In the genomic region with DNA sequence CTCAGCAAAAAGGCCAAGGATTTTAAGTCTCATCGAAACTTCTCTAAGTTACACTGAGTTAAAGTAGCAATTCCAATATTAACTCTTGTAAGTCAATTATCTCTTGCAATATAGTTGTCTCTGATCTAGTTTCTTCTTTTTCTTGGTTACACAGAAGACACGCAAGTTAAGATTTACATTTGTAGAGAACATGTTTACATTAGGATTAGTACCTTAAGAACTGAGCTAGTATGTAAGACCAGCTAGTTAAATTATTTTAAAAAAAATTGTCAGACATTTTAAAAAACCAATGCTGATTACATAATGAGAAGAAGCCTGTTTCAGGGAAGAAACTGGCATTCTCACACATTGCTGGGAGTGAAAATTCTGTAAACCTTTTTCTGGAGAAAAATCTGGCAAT, we compare ENCODE assay signal across 1 cellular context.
A peak's percentile ranks its signal among the peaks of the same experiment; 100 is the strongest.
TF ChIP-seq lines count a peak whose summit lies in the region.

No MANE protein-coding gene starts in this region.

TF ChIP-seq in HepG2, 621 proteins besides CTCF, POLR2A, EP300 and RAD21:
- TF ChIP-seq, protein P1, sequence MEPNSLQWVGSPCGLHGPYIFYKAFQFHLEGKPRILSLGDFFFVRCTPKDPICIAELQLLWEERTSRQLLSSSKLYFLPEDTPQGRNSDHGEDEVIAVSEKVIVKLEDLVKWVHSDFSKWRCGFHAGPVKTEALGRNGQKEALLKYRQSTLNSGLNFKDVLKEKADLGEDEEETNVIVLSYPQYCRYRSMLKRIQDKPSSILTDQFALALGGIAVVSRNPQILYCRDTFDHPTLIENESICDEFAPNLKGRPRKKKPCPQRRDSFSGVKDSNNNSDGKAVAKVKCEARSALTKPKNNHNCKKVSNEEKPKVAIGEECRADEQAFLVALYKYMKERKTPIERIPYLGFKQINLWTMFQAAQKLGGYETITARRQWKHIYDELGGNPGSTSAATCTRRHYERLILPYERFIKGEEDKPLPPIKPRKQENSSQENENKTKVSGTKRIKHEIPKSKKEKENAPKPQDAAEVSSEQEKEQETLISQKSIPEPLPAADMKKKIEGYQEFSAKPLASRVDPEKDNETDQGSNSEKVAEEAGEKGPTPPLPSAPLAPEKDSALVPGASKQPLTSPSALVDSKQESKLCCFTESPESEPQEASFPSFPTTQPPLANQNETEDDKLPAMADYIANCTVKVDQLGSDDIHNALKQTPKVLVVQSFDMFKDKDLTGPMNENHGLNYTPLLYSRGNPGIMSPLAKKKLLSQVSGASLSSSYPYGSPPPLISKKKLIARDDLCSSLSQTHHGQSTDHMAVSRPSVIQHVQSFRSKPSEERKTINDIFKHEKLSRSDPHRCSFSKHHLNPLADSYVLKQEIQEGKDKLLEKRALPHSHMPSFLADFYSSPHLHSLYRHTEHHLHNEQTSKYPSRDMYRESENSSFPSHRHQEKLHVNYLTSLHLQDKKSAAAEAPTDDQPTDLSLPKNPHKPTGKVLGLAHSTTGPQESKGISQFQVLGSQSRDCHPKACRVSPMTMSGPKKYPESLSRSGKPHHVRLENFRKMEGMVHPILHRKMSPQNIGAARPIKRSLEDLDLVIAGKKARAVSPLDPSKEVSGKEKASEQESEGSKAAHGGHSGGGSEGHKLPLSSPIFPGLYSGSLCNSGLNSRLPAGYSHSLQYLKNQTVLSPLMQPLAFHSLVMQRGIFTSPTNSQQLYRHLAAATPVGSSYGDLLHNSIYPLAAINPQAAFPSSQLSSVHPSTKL (CRISPR knock-in tag; IDR thresholded peaks at IDR 0.05), result peak; percentile 51
- TF ChIP-seq FOXA1 (IDR thresholded peaks at IDR 0.05) (no peak), FOXA1 (CRISPR knock-in tag; IDR thresholded peaks at IDR 0.05) (0 out of 2 replicates have a peak, but pooled peaks have one; percentile 12), ZSCAN21 (CRISPR knock-in tag; IDR thresholded peaks at IDR 0.05; ENCODE audit: borderline replicate concordance) (no peak), RARA (CRISPR knock-in tag; IDR thresholded peaks at IDR 0.05) (no peak), GATAD2A (CRISPR knock-in tag; IDR thresholded peaks at IDR 0.05) (peak; percentile 53; the same call in 1 of the 2 replicates), ZBTB1 (CRISPR knock-in tag; IDR thresholded peaks at IDR 0.05; ENCODE audit: borderline replicate concordance) (no peak), PITX1 (CRISPR knock-in tag; IDR thresholded peaks at IDR 0.05) (peak; percentile 82), CBX2 (IDR thresholded peaks at IDR 0.05; ENCODE audit: low read depth, low read length) (no peak), CBX2 (CRISPR knock-in tag; IDR thresholded peaks at IDR 0.05; ENCODE audit: low read depth) (no peak), THAP11 (CRISPR knock-in tag; IDR thresholded peaks at IDR 0.05) (0 out of 2 replicates have a peak, but pooled peaks have one; percentile 9), FOXA3 (CRISPR knock-in tag; IDR thresholded peaks at IDR 0.05) (peak; percentile 85)
- TF ChIP-seq, protein P2, sequence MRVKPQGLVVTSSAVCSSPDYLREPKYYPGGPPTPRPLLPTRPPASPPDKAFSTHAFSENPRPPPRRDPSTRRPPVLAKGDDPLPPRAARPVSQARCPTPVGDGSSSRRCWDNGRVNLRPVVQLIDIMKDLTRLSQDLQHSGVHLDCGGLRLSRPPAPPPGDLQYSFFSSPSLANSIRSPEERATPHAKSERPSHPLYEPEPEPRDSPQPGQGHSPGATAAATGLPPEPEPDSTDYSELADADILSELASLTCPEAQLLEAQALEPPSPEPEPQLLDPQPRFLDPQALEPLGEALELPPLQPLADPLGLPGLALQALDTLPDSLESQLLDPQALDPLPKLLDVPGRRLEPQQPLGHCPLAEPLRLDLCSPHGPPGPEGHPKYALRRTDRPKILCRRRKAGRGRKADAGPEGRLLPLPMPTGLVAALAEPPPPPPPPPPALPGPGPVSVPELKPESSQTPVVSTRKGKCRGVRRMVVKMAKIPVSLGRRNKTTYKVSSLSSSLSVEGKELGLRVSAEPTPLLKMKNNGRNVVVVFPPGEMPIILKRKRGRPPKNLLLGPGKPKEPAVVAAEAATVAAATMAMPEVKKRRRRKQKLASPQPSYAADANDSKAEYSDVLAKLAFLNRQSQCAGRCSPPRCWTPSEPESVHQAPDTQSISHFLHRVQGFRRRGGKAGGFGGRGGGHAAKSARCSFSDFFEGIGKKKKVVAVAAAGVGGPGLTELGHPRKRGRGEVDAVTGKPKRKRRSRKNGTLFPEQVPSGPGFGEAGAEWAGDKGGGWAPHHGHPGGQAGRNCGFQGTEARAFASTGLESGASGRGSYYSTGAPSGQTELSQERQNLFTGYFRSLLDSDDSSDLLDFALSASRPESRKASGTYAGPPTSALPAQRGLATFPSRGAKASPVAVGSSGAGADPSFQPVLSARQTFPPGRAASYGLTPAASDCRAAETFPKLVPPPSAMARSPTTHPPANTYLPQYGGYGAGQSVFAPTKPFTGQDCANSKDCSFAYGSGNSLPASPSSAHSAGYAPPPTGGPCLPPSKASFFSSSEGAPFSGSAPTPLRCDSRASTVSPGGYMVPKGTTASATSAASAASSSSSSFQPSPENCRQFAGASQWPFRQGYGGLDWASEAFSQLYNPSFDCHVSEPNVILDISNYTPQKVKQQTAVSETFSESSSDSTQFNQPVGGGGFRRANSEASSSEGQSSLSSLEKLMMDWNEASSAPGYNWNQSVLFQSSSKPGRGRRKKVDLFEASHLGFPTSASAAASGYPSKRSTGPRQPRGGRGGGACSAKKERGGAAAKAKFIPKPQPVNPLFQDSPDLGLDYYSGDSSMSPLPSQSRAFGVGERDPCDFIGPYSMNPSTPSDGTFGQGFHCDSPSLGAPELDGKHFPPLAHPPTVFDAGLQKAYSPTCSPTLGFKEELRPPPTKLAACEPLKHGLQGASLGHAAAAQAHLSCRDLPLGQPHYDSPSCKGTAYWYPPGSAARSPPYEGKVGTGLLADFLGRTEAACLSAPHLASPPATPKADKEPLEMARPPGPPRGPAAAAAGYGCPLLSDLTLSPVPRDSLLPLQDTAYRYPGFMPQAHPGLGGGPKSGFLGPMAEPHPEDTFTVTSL (CRISPR knock-in tag; IDR thresholded peaks at IDR 0.05; ENCODE audit: borderline replicate concordance), result peak; percentile 31; the same call in 1 of the 2 replicates
TF ChIP-seq in HepG2: peak in this region for 7.
